Comparison of ENCODE assay signal across 1 cellular context in the genomic region with DNA sequence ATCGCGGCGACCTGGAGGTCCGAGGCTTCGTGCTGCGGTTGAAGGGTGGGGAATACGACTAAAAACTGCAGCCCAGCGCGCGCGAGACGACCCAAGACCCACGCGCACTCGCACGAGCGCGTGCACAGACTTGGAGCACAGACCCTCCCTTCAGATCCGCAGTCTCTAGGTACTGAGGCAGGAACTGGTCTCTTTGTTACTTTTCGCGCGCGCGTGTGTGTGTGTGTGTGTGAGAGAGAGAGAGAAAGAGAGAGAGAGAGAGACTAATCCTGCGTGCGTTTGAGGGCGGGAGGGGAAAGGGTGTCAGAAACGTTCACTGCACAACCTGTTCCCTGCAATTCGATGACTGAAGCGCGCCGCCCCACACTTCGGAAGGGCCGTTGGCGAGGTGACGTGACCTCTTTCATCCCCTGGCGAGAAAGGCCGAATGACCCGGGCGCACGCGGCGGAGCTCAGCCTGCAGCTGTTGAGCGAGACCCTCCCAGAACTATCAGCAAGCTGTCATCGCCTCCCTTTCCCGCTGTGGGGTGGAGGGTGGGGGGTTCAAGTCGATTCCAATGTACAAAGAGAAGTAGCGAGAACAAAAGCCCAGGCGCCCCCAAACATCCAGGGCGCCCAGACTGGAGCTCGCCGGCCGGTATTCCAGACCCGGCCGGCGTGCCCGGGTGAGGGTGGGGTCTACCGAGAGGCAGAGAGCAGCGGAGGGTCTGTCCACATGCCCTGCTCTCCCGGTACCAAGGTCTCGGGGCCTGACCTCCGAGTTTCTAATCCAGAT.
TF ChIP-seq lines count a peak whose summit lies in the region.

No MANE protein-coding gene starts in this region.

TF ChIP-seq in K562, 482 proteins besides CTCF, POLR2A, EP300 and RAD21 (continued from another document and continues in another):
- TF ChIP-seq, protein P1, sequence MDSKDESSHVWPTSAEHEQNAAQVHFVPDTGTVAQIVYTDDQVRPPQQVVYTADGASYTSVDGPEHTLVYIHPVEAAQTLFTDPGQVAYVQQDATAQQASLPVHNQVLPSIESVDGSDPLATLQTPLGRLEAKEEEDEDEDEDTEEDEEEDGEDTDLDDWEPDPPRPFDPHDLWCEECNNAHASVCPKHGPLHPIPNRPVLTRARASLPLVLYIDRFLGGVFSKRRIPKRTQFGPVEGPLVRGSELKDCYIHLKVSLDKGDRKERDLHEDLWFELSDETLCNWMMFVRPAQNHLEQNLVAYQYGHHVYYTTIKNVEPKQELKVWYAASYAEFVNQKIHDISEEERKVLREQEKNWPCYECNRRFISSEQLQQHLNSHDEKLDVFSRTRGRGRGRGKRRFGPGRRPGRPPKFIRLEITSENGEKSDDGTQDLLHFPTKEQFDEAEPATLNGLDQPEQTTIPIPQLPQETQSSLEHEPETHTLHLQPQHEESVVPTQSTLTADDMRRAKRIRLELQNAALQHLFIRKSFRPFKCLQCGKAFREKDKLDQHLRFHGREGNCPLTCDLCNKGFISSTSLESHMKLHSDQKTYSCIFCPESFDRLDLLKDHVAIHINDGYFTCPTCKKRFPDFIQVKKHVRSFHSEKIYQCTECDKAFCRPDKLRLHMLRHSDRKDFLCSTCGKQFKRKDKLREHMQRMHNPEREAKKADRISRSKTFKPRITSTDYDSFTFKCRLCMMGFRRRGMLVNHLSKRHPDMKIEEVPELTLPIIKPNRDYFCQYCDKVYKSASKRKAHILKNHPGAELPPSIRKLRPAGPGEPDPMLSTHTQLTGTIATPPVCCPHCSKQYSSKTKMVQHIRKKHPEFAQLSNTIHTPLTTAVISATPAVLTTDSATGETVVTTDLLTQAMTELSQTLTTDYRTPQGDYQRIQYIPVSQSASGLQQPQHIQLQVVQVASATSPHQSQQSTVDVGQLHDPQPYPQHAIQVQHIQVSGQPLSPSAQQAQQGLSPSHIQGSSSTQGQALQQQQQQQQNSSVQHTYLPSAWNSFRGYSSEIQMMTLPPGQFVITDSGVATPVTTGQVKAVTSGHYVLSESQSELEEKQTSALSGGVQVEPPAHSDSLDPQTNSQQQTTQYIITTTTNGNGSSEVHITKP (IDR thresholded peaks at IDR 0.05; ENCODE audit: partially characterized antibody) = no peak
- no peak for TF ChIP-seq ETS2 (tag; IDR thresholded peaks at IDR 0.05; ENCODE audit: borderline replicate concordance, poor library complexity, severe bottlenecking)
- TF ChIP-seq FOXJ2 (tag; IDR thresholded peaks at IDR 0.05) = no peak
- no peak for TF ChIP-seq EZH2 (IDR thresholded peaks at IDR 0.05; ENCODE audit: borderline replicate concordance, low read depth, low read length)
- TF ChIP-seq NR2C1 (IDR thresholded peaks at IDR 0.05) = no peak
- TF ChIP-seq NR2C1 (tag; IDR thresholded peaks at IDR 0.05) = no peak
- TF ChIP-seq, protein P2, sequence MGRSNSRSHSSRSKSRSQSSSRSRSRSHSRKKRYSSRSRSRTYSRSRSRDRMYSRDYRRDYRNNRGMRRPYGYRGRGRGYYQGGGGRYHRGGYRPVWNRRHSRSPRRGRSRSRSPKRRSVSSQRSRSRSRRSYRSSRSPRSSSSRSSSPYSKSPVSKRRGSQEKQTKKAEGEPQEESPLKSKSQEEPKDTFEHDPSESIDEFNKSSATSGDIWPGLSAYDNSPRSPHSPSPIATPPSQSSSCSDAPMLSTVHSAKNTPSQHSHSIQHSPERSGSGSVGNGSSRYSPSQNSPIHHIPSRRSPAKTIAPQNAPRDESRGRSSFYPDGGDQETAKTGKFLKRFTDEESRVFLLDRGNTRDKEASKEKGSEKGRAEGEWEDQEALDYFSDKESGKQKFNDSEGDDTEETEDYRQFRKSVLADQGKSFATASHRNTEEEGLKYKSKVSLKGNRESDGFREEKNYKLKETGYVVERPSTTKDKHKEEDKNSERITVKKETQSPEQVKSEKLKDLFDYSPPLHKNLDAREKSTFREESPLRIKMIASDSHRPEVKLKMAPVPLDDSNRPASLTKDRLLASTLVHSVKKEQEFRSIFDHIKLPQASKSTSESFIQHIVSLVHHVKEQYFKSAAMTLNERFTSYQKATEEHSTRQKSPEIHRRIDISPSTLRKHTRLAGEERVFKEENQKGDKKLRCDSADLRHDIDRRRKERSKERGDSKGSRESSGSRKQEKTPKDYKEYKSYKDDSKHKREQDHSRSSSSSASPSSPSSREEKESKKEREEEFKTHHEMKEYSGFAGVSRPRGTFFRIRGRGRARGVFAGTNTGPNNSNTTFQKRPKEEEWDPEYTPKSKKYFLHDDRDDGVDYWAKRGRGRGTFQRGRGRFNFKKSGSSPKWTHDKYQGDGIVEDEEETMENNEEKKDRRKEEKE (IDR thresholded peaks at IDR 0.05; ENCODE audit: borderline replicate concordance in 1 of 2, control insufficient read depth in 1 of 2, low read depth in 2 of 2, low read length in 1 of 2) = no peak
- no peak for TF ChIP-seq CAMTA2 (CRISPR knock-in tag; conservative IDR thresholded peaks at IDR 0.05)
- no peak for TF ChIP-seq ZBTB17 (CRISPR knock-in tag; IDR thresholded peaks at IDR 0.05)
- TF ChIP-seq TEAD4 (IDR thresholded peaks at IDR 0.05; ENCODE audit: low read length) = no peak
- no peak for TF ChIP-seq TEAD4 (CRISPR knock-in tag; IDR thresholded peaks at IDR 0.05; ENCODE audit: borderline replicate concordance)
- TF ChIP-seq RAD51 (IDR thresholded peaks at IDR 0.05; ENCODE audit: borderline replicate concordance, low read depth) = no peak
- TF ChIP-seq CBFA2T2 (conservative IDR thresholded peaks at IDR 0.05) = no peak
- TF ChIP-seq CHD1 (IDR thresholded peaks at IDR 0.05; ENCODE audit: low read length) = no peak
- TF ChIP-seq THRAP3 (IDR thresholded peaks at IDR 0.05; ENCODE audit: borderline replicate concordance) = no peak
- no peak for TF ChIP-seq SMAD4 (CRISPR knock-in tag; conservative IDR thresholded peaks at IDR 0.05)
- TF ChIP-seq, protein P3, sequence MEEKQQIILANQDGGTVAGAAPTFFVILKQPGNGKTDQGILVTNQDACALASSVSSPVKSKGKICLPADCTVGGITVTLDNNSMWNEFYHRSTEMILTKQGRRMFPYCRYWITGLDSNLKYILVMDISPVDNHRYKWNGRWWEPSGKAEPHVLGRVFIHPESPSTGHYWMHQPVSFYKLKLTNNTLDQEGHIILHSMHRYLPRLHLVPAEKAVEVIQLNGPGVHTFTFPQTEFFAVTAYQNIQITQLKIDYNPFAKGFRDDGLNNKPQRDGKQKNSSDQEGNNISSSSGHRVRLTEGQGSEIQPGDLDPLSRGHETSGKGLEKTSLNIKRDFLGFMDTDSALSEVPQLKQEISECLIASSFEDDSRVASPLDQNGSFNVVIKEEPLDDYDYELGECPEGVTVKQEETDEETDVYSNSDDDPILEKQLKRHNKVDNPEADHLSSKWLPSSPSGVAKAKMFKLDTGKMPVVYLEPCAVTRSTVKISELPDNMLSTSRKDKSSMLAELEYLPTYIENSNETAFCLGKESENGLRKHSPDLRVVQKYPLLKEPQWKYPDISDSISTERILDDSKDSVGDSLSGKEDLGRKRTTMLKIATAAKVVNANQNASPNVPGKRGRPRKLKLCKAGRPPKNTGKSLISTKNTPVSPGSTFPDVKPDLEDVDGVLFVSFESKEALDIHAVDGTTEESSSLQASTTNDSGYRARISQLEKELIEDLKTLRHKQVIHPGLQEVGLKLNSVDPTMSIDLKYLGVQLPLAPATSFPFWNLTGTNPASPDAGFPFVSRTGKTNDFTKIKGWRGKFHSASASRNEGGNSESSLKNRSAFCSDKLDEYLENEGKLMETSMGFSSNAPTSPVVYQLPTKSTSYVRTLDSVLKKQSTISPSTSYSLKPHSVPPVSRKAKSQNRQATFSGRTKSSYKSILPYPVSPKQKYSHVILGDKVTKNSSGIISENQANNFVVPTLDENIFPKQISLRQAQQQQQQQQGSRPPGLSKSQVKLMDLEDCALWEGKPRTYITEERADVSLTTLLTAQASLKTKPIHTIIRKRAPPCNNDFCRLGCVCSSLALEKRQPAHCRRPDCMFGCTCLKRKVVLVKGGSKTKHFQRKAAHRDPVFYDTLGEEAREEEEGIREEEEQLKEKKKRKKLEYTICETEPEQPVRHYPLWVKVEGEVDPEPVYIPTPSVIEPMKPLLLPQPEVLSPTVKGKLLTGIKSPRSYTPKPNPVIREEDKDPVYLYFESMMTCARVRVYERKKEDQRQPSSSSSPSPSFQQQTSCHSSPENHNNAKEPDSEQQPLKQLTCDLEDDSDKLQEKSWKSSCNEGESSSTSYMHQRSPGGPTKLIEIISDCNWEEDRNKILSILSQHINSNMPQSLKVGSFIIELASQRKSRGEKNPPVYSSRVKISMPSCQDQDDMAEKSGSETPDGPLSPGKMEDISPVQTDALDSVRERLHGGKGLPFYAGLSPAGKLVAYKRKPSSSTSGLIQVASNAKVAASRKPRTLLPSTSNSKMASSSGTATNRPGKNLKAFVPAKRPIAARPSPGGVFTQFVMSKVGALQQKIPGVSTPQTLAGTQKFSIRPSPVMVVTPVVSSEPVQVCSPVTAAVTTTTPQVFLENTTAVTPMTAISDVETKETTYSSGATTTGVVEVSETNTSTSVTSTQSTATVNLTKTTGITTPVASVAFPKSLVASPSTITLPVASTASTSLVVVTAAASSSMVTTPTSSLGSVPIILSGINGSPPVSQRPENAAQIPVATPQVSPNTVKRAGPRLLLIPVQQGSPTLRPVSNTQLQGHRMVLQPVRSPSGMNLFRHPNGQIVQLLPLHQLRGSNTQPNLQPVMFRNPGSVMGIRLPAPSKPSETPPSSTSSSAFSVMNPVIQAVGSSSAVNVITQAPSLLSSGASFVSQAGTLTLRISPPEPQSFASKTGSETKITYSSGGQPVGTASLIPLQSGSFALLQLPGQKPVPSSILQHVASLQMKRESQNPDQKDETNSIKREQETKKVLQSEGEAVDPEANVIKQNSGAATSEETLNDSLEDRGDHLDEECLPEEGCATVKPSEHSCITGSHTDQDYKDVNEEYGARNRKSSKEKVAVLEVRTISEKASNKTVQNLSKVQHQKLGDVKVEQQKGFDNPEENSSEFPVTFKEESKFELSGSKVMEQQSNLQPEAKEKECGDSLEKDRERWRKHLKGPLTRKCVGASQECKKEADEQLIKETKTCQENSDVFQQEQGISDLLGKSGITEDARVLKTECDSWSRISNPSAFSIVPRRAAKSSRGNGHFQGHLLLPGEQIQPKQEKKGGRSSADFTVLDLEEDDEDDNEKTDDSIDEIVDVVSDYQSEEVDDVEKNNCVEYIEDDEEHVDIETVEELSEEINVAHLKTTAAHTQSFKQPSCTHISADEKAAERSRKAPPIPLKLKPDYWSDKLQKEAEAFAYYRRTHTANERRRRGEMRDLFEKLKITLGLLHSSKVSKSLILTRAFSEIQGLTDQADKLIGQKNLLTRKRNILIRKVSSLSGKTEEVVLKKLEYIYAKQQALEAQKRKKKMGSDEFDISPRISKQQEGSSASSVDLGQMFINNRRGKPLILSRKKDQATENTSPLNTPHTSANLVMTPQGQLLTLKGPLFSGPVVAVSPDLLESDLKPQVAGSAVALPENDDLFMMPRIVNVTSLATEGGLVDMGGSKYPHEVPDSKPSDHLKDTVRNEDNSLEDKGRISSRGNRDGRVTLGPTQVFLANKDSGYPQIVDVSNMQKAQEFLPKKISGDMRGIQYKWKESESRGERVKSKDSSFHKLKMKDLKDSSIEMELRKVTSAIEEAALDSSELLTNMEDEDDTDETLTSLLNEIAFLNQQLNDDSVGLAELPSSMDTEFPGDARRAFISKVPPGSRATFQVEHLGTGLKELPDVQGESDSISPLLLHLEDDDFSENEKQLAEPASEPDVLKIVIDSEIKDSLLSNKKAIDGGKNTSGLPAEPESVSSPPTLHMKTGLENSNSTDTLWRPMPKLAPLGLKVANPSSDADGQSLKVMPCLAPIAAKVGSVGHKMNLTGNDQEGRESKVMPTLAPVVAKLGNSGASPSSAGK (IDR thresholded peaks at IDR 0.05) = peak; percentile 90
- TF ChIP-seq, protein P4, sequence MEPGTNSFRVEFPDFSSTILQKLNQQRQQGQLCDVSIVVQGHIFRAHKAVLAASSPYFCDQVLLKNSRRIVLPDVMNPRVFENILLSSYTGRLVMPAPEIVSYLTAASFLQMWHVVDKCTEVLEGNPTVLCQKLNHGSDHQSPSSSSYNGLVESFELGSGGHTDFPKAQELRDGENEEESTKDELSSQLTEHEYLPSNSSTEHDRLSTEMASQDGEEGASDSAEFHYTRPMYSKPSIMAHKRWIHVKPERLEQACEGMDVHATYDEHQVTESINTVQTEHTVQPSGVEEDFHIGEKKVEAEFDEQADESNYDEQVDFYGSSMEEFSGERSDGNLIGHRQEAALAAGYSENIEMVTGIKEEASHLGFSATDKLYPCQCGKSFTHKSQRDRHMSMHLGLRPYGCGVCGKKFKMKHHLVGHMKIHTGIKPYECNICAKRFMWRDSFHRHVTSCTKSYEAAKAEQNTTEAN (CRISPR knock-in tag; IDR thresholded peaks at IDR 0.05) = 0 out of 2 replicates have a peak, but pooled peaks have one; percentile 15
- no peak for TF ChIP-seq ZBTB1 (CRISPR knock-in tag; IDR thresholded peaks at IDR 0.05; ENCODE audit: borderline replicate concordance, low read depth)
- no peak for TF ChIP-seq ZSCAN29 (IDR thresholded peaks at IDR 0.05)
- TF ChIP-seq PRMT5 (CRISPR knock-in tag; IDR thresholded peaks at IDR 0.05) = no peak
- TF ChIP-seq FOXJ3 (CRISPR knock-in tag; IDR thresholded peaks at IDR 0.05) = no peak
- TF ChIP-seq, protein P5, sequence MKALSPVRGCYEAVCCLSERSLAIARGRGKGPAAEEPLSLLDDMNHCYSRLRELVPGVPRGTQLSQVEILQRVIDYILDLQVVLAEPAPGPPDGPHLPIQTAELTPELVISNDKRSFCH (CRISPR knock-in tag; IDR thresholded peaks at IDR 0.05) = no peak
- TF ChIP-seq, protein P5 (tag; IDR thresholded peaks at IDR 0.05) = 0 out of 2 replicates have a peak, but pooled peaks have one; percentile 53
- 0 out of 2 replicates have a peak, but pooled peaks have one; percentile 23 for TF ChIP-seq SMARCE1 (IDR thresholded peaks at IDR 0.05)
- TF ChIP-seq L3MBTL2 (IDR thresholded peaks at IDR 0.05) = peak; percentile 83
- TF ChIP-seq RBM25 (IDR thresholded peaks at IDR 0.05; ENCODE audit: low read depth, low read length, severe bottlenecking) = no peak
- TF ChIP-seq TCF7L2 (IDR thresholded peaks at IDR 0.05; ENCODE audit: low read depth, low read length) = no peak
- TF ChIP-seq NFATC3 (IDR thresholded peaks at IDR 0.05) = no peak
- no peak for TF ChIP-seq HEY1 (CRISPR knock-in tag; IDR thresholded peaks at IDR 0.05; ENCODE audit: borderline replicate concordance)
- no peak for TF ChIP-seq FOSL1 (tag; conservative IDR thresholded peaks at IDR 0.05)
- no peak for TF ChIP-seq FUS (optimal IDR thresholded peaks at IDR 0.05; ENCODE audit: low read depth, low read length)
- TF ChIP-seq FOXK2 (conservative IDR thresholded peaks at IDR 0.05 in 1 of 2, IDR thresholded peaks at IDR 0.05 in 1 of 2; ENCODE audit: low read depth in 2 of 2) = no peak
- TF ChIP-seq, protein P6, sequence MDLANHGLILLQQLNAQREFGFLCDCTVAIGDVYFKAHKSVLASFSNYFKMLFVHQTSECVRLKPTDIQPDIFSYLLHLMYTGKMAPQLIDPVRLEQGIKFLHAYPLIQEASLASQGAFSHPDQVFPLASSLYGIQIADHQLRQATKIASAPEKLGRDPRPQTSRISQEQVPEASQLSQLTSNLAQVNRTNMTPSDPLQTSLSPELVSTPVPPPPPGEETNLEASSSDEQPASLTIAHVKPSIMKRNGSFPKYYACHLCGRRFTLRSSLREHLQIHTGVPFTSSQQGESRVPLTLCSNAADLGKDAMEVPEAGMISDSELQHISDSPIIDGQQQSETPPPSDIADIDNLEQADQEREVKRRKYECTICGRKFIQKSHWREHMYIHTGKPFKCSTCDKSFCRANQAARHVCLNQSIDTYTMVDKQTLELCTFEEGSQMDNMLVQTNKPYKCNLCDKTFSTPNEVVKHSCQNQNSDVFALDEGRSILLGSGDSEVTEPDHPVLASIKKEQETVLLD (IDR thresholded peaks at IDR 0.05) = peak; percentile 71; the same call in 1 of the 2 replicates
- no peak for TF ChIP-seq HMG20B (CRISPR knock-in tag; IDR thresholded peaks at IDR 0.05)
- TF ChIP-seq ZNF41 (CRISPR knock-in tag; conservative IDR thresholded peaks at IDR 0.05) = no peak
- no peak for TF ChIP-seq ZNF324 (CRISPR knock-in tag; IDR thresholded peaks at IDR 0.05)
- no peak for TF ChIP-seq KDM4B (IDR thresholded peaks at IDR 0.05; ENCODE audit: borderline replicate concordance in 2 of 2, low read depth in 1 of 2)
